In the genomic region with DNA sequence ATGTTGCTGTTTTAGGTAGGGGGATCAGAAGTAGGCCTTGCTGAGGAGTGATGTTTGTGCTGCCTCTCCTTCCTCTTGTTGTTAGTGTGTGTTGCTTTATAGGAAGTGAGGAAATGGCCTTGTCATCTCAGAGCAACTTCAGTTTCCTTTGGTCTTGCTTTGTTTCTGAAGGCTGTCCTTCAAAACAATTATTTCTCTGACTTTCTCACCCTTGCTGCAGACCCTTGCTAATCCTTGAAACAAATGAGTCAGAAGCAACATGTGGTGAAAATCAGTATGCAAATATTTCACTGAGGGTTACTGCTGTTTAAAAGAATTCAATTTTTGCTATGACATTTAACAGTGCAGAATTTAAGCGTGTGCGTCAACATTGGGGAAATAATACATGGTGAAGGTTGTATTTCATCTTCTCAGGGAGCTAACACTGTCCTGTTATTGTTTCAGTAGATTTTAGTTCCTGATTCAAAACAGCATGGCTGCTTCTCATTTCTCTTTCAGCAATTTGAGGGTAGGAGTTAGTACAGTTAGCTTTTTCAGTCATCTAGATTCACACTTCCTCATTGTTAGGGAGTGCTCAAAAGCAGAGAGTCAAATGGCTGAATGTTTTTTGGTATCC, we compare ENCODE assay signal across 8 cellular contexts. TPM values are rescaled to one million over a fixed set of nuclear protein-coding genes. Genes with fewer than 3 reads are reported as not detected.
DNase-seq lines count a peak whose midpoint lies in the region; ATAC-seq and TF ChIP-seq lines count a peak whose summit lies in the region.

No MANE protein-coding gene starts in this region.

- H3K27me3 Mint-ChIP-seq in CD4-positive, alpha-beta memory T cell, result no peaks in the 10 kb centered on the region

- CTCF ChIA-PET in CD4-positive, alpha-beta memory T cell (lab: Charles Lee; ENCODE audit: partially characterized antibody), result no interaction called here

- no peak for TF ChIP-seq POLR2A in vagina (IDR thresholded peaks at IDR 0.05)

- H3K9ac ChIP-seq in adipocyte (ENCODE audit: low read length), result peak overlapping the region; percentile 39

- H3K27ac ChIP-seq in CD4-positive, alpha-beta memory T cell (ENCODE audit: low read depth, low read length), result no peak overlapping the region
- no peak overlapping the region for H3K27ac ChIP-seq in vagina

- TF ChIP-seq CTCF in vagina (IDR thresholded peaks at IDR 0.05), result no peak

- no peaks in the 10 kb centered on the region for H3K9me3 ChIP-seq in CD4-positive, alpha-beta memory T cell (ENCODE audit: control insufficient read depth in 1 of 2, low read length in 2 of 2)
- H3K9me3 ChIP-seq in adipocyte (ENCODE audit: control insufficient read depth, low read length), result no peaks in the 10 kb centered on the region
- H3K9me3 ChIP-seq in vagina, result no peaks in the 10 kb centered on the region

- no peak for DNase-seq in CD4-positive, alpha-beta memory T cell
- peak; percentile 59 for DNase-seq in adipocyte (ENCODE audit: low read depth)
- peak; percentile 64 for DNase-seq in pulmonary artery endothelial cell (ENCODE audit: low read depth, low spot score)
- DNase-seq in COLO829 (ENCODE audit: low spot score), result no peak
- DNase-seq in central memory CD4-positive, alpha-beta T cell, result no peak
- no peak for DNase-seq in vagina (ENCODE audit: extremely low spot score in 2 of 2)

- POLR2A ChIA-PET in CD4-positive, alpha-beta memory T cell (lab: Charles Lee; ENCODE audit: partially characterized antibody), result interaction anchor here (0.6 kb wide), 1 partner anchor 20 kb away, joined by 3 read pairs; no protein-coding TSS in a partner anchor

- ATAC-seq in GM19463 (IDR thresholded peaks at IDR 0.05; ENCODE audit: unreplicated experiment) (peak; percentile 82), HG03442 (IDR thresholded peaks at IDR 0.05; ENCODE audit: unreplicated experiment) (peak; percentile 88)

- peaks cover 26 to 42% of the 10 kb centered on the region in 2 donors for H3K36me3 Mint-ChIP-seq in CD4-positive, alpha-beta memory T cell

- H3K27ac Mint-ChIP-seq in CD4-positive, alpha-beta memory T cell, result peak overlapping the region in 6 of 7 donors; percentile 2 to 84 (median 50)

- H3K9me3 Mint-ChIP-seq in CD4-positive, alpha-beta memory T cell, result no peaks in the 10 kb centered on the region

- no peaks in the 10 kb centered on the region for H3K36me3 ChIP-seq in CD4-positive, alpha-beta memory T cell (ENCODE audit: insufficient read depth, low read length)
- H3K36me3 ChIP-seq in adipocyte (ENCODE audit: control insufficient read depth, insufficient read depth, low read length, severe bottlenecking) (peaks cover 42% of the 10 kb centered on the region), vagina (no peaks in the 10 kb centered on the region)

- intact Hi-C loops in CD4-positive, alpha-beta memory T cell (cut with micrococcal nuclease), result no loop called here
- intact Hi-C loops in vagina (cut with DNase I), result no loop called here

- no peak overlapping the region for H3K4me3 ChIP-seq in CD4-positive, alpha-beta memory T cell (ENCODE audit: low read length in 2 of 2)
- H3K4me3 ChIP-seq in adipocyte (ENCODE audit: low read length) (no peak overlapping the region), vagina (no peak overlapping the region)

- H3K4me3 Mint-ChIP-seq in CD4-positive, alpha-beta memory T cell, result peak overlapping the region in 2 of 8 donors; percentile 1 to 14

- no peaks in the 10 kb centered on the region for H3K27me3 ChIP-seq in CD4-positive, alpha-beta memory T cell (ENCODE audit: insufficient read depth, low read length)
- H3K27me3 ChIP-seq in adipocyte (replicated peaks; ENCODE audit: control insufficient read depth, insufficient read depth, low read length) (no peaks in the 10 kb centered on the region), vagina (no peaks in the 10 kb centered on the region)

- no peaks in the 10 kb centered on the region for H3K4me1 ChIP-seq in CD4-positive, alpha-beta memory T cell (ENCODE audit: insufficient read depth, low read length)
- H3K4me1 ChIP-seq in adipocyte (ENCODE audit: control insufficient read depth, insufficient read depth, low read length), result peaks cover 23% of the 10 kb centered on the region
- H3K4me1 ChIP-seq in vagina, result no peaks in the 10 kb centered on the region

- peaks cover 10 to 12% (median 10%) of the 10 kb centered on the region in 4 donors for H3K4me1 Mint-ChIP-seq in CD4-positive, alpha-beta memory T cell

RNA-seq across cellular contexts. Expression of gene RNF144B, which starts 13.8 kb away (rescaled TPM):
- 1 to 10 TPM; 3.2 to 5.8 TPM for total RNA-seq in CD4-positive, alpha-beta memory T cell
- 1 to 10 TPM in 1 of 2 donors, under 1 TPM in 1; 0.93 to 3.1 TPM for polyA plus RNA-seq in CD4-positive, alpha-beta memory T cell
- total RNA-seq in pulmonary artery endothelial cell (113 and 148 TPM in 2 replicates), vagina (6.9 TPM)

Comparison
In these comparisons a context has a peak if more than half of its experiments do, and no peak if none do; other contexts are left out.
1. DNase-seq: peak in adipocyte (single experiment) and pulmonary artery endothelial cell (single experiment); none in CD4-positive, alpha-beta memory T cell (0 of 5), COLO829 (single experiment), central memory CD4-positive, alpha-beta T cell (single experiment) and vagina (0 of 2).
2. RNA of gene RNF144B, which starts 13.8 kb away (total RNA-seq): 113 to 148 TPM in pulmonary artery endothelial cell; 6.9 TPM in vagina (single experiment) and 3.2 to 5.8 TPM in CD4-positive, alpha-beta memory T cell; every median in the first group is over 10 times any median in the second.